8 cellular contexts compared by ENCODE assay signal in the genomic region with DNA sequence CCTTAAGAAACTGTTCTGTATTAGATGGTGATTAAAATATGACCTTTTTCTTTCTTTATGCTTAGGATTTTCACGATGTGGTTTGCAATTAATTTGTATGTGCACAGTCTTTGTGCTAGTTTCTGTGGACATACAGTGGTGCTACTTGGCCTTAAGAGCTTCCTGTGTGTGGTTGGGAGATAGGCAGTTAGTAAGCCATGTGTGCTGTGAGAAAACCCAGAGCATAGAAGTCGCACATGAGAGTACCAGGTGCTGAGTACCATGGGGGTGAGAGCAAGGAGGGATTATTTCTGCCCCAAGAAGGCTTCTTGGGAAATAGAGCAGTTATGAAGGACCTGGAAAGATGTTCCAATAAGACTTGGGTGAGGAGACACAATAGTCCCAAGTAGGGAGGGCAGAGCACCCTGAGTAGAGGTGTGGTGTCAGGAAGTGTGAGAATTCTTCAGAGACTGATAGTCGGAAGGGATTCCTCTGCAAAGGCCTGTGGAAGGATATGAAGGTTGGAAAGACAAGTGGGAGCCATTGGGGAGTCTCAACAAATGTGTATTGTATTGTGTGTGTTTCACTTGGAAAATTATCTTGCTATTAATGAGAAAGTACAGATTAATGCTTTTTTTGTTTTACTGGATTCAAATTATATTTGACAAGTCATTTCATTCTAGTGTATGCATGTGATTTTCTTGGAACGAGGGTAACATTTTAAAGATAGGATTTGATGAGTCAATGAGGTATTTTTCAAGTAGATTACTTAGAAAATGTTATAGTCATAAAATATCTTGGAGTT.
DNase-seq lines count a peak whose midpoint lies in the region; ATAC-seq and TF ChIP-seq lines count a peak whose summit lies in the region.

No MANE protein-coding gene starts in this region.

- no peaks in the 10 kb centered on the region for H3K27me3 ChIP-seq in SU-DHL-6 (ENCODE audit: low read length)

- peak overlapping the region; percentile 98 for H3K4me2 ChIP-seq in SU-DHL-6 (ENCODE audit: low read depth, low read length, poor library complexity, severe bottlenecking)

- no peaks in the 10 kb centered on the region for H3K9me3 ChIP-seq in SU-DHL-6 (ENCODE audit: insufficient read depth, low read length)

- H4K20me1 ChIP-seq in SU-DHL-6 (ENCODE audit: low read depth, low read length), result no peaks in the 10 kb centered on the region

- H3K27ac ChIP-seq in SU-DHL-6 (ENCODE audit: low read depth, low read length) (peak overlapping the region; percentile 97), coronary artery (peak overlapping the region in 1 of 2 donors; percentile 18)

- peak; percentile 97 for ATAC-seq in GM18867 (IDR thresholded peaks at IDR 0.05; ENCODE audit: unreplicated experiment)
- peak; percentile 95 for ATAC-seq in HG02981 (IDR thresholded peaks at IDR 0.05; ENCODE audit: unreplicated experiment)

- DNase-seq in A172 (ENCODE audit: low spot score) (peak; percentile 77), kidney glomerular epithelial cell (lab: John Stamatoyannopoulos, UW) (peak; percentile 18), anterior cingulate cortex (lab: John Stamatoyannopoulos, UW) (no peak), NCI-H345 (lab: John Stamatoyannopoulos, UW) (no peak), coronary artery (ENCODE audit: low spot score) (no peak)

- no peak overlapping the region for H2AFZ ChIP-seq in SU-DHL-6 (ENCODE audit: low read depth, low read length, severe bottlenecking)

- H3K4me3 ChIP-seq in SU-DHL-6 (ENCODE audit: insufficient read depth, low read length, poor library complexity, severe bottlenecking) (peak overlapping the region; percentile 46), coronary artery (no peak overlapping the region)

- H3K79me2 ChIP-seq in SU-DHL-6 (ENCODE audit: insufficient read depth, low read length), result peaks cover 63% of the 10 kb centered on the region

- TF ChIP-seq CTCF in SU-DHL-6 (IDR thresholded peaks at IDR 0.05; ENCODE audit: insufficient read depth, low read length, poor library complexity, severe bottlenecking), result no peak
- TF ChIP-seq CTCF in coronary artery (IDR thresholded peaks at IDR 0.05), result no peak

- peak overlapping the region; percentile 67 for H3K9ac ChIP-seq in SU-DHL-6 (ENCODE audit: low read length)

- H3F3A ChIP-seq in SU-DHL-6 (ENCODE audit: insufficient read depth), result peaks cover 62% of the 10 kb centered on the region

- H3K9me2 ChIP-seq in SU-DHL-6 (replicated peaks; ENCODE audit: insufficient read depth, low read length), result no peaks in the 10 kb centered on the region

- 0 out of 2 replicates have a peak, but pooled peaks cover 10% of the 10 kb centered on the region for H3K36me3 ChIP-seq in SU-DHL-6 (ENCODE audit: low read length)

Comparison
In these comparisons a context has a peak if more than half of its experiments do, and no peak if none do; other contexts are left out.
1. DNase-seq: peak in A172 (single experiment) and kidney glomerular epithelial cell (single experiment); none in anterior cingulate cortex (0 of 58), NCI-H345 (single experiment) and coronary artery (single experiment).